35 cellular contexts compared by ENCODE assay signal in genomic region chr19:7632340-7633203, GRCh38. TPM values are rescaled to one million over a fixed set of nuclear protein-coding genes. Genes with fewer than 3 reads are reported as not detected.
"Had no signal": no experiment of that assay in that cellular context is flagged by ENCODE, and none has a peak within 500 bp of the region (broad histone marks: within the 10 kb centered on the region; RNA-seq: fewer than 3 reads in every experiment).

No MANE protein-coding gene starts in this region.

- H3K9me3 ChIP-seq: upper lobe of left lung, vagina had no signal

- ATAC-seq: activated CD4-positive, CD25-positive, alpha-beta regulatory T cell treated with anti-CD3 and anti-CD28 coated beads, Interleukin-2, amount 50 U/mL, for 24 hours; activated CD8-positive, alpha-beta memory T cell treated with anti-CD3 and anti-CD28 coated beads, Interleukin-2, amount 10 ng/mL, durations not matched to agents 7 days and 5 days; activated T-helper 17 cell treated with anti-CD3 and anti-CD28 coated beads, Interleukin-2, amount 50 U/mL, for 72 hours; esophagus mucosa; left cardiac atrium; left ventricle myocardium superior; sciatic nerve; stimulated activated naive CD8-positive, alpha-beta T cell treated with anti-CD3 and anti-CD28 coated beads, Interleukin-15, amount 100 ng/mL, for 72 hours had no signal

- H3K4me3 Mint-ChIP-seq: activated CD8-positive, alpha-beta memory T cell treated with anti-CD3 and anti-CD28 coated beads, Interleukin-2, amount 10 ng/mL, durations not matched to agents 7 days and 5 days; endodermal cell; stimulated activated naive CD8-positive, alpha-beta T cell treated with anti-CD3 and anti-CD28 coated beads, Interleukin-15, amount 100 ng/mL, for 72 hours had no signal

- H3K27me3 Mint-ChIP-seq: activated CD4-positive, alpha-beta memory T cell treated with anti-CD3 and anti-CD28 coated beads, Interleukin-2, amount 10 ng/mL, durations not matched to agents 7 days and 5 days; activated CD4-positive, alpha-beta T cell treated with anti-CD3 and anti-CD28 coated beads, Interleukin-2, amount 10 ng/mL, durations not matched to agents 7 days and 5 days; activated CD8-positive, alpha-beta memory T cell treated with anti-CD3 and anti-CD28 coated beads, Interleukin-2, amount 10 ng/mL, durations not matched to agents 7 days and 5 days; activated T-helper 17 cell treated with anti-CD3 and anti-CD28 coated beads, Interleukin-2, amount 50 U/mL, for 72 hours; naive B cell; stimulated activated naive CD8-positive, alpha-beta T cell treated with anti-CD3 and anti-CD28 coated beads, Interleukin-15, amount 100 ng/mL, for 72 hours had no signal

- H3K27me3 ChIP-seq: brain microvascular endothelial cell had no signal

- H3K27ac Mint-ChIP-seq: activated CD4-positive, alpha-beta memory T cell treated with anti-CD3 and anti-CD28 coated beads, Interleukin-2, amount 10 ng/mL, durations not matched to agents 7 days and 5 days; activated CD8-positive, alpha-beta memory T cell treated with anti-CD3 and anti-CD28 coated beads, Interleukin-2, amount 10 ng/mL, durations not matched to agents 7 days and 5 days; activated T-helper 17 cell treated with anti-CD3 and anti-CD28 coated beads, Interleukin-2, amount 50 U/mL, for 72 hours; endodermal cell had no signal

- H3K36me3 ChIP-seq: brain microvascular endothelial cell, vagina had no signal

- H3K27ac ChIP-seq: brain microvascular endothelial cell, skin epidermis, upper lobe of left lung, vagina, WERI-Rb-1 had no signal

- DNase-seq: activated CD4-positive, alpha-beta memory T cell treated with anti-CD3 and anti-CD28 coated beads, Interleukin-2, amount 10 ng/mL, durations not matched to agents 7 days and 5 days; activated CD4-positive, alpha-beta T cell treated with anti-CD3 and anti-CD28 coated beads, Interleukin-2, amount 10 ng/mL, durations not matched to agents 7 days and 5 days; activated CD8-positive, alpha-beta memory T cell treated with anti-CD3 and anti-CD28 coated beads, Interleukin-2, amount 10 ng/mL, durations not matched to agents 7 days and 5 days; activated gamma-delta T cell treated with Interleukin-2 at 50 U/mL for 16 hours; activated naive CD4-positive, alpha-beta T cell treated with anti-CD3 and anti-CD28 coated beads, Interleukin-2, amount 50 U/mL, for 16 hours; amniotic stem cell; brain microvascular endothelial cell; endodermal cell; foreskin fibroblast; head of caudate nucleus; hippocampal formation; left cardiac atrium; left ventricle myocardium superior; mammary epithelial cell; naive B cell; stimulated activated CD4-positive, alpha-beta T cell treated with anti-CD3 and anti-CD28 coated beads, Interleukin-12 subunit alpha, Interleukin-12 subunit beta, amount 100 ng/mL, for 4 hours; stimulated activated CD4-positive, alpha-beta T cell treated with anti-CD3 and anti-CD28 coated beads, Interleukin-4, amount 100 ng/mL, for 1 hour; stimulated activated naive CD8-positive, alpha-beta T cell treated with anti-CD3 and anti-CD28 coated beads, Interleukin-15, amount 100 ng/mL, for 72 hours; substantia nigra; T-helper 1 cell; T1000 had no signal

- H3K4me3 ChIP-seq: skin epidermis, upper lobe of left lung, vagina had no signal

- H3K9me3 Mint-ChIP-seq: activated CD4-positive, alpha-beta memory T cell treated with anti-CD3 and anti-CD28 coated beads, Interleukin-2, amount 10 ng/mL, durations not matched to agents 7 days and 5 days; activated CD4-positive, alpha-beta T cell treated with anti-CD3 and anti-CD28 coated beads, Interleukin-2, amount 10 ng/mL, durations not matched to agents 7 days and 5 days; activated T-helper 17 cell treated with anti-CD3 and anti-CD28 coated beads, Interleukin-2, amount 50 U/mL, for 72 hours; endodermal cell; naive B cell; stimulated activated naive CD8-positive, alpha-beta T cell treated with anti-CD3 and anti-CD28 coated beads, Interleukin-15, amount 100 ng/mL, for 72 hours had no signal

RNA-seq across cellular contexts. Expression of gene PCP2, which starts 0.9 kb away (rescaled TPM):
- total RNA-seq: astrocyte, cardiac septum, esophagus mucosa, left cardiac atrium, osteocyte, posterior vena cava, sciatic nerve, vagina had no signal
- polyA plus RNA-seq: keratinocyte, mammary epithelial cell had no signal

RNA-seq across cellular contexts. Expression of gene RETN, which starts 36.3 kb away (rescaled TPM):
- total RNA-seq: activated CD4-positive, alpha-beta memory T cell treated with anti-CD3 and anti-CD28 coated beads, Interleukin-2, amount 10 ng/mL, durations not matched to agents 7 days and 5 days; activated CD4-positive, alpha-beta T cell treated with anti-CD3 and anti-CD28 coated beads, Interleukin-2, amount 10 ng/mL, durations not matched to agents 7 days and 5 days; activated CD8-positive, alpha-beta memory T cell treated with anti-CD3 and anti-CD28 coated beads, Interleukin-2, amount 10 ng/mL, durations not matched to agents 7 days and 5 days; activated T-helper 17 cell treated with anti-CD3 and anti-CD28 coated beads, Interleukin-2, amount 50 U/mL, for 72 hours; astrocyte; endodermal cell; esophagus mucosa; left ventricle myocardium superior; mammary epithelial cell; osteocyte; renal cortical epithelial cell; vagina had no signal
- polyA plus RNA-seq: keratinocyte, mammary epithelial cell had no signal
